8 cellular contexts compared by ENCODE assay signal in the genomic region with DNA sequence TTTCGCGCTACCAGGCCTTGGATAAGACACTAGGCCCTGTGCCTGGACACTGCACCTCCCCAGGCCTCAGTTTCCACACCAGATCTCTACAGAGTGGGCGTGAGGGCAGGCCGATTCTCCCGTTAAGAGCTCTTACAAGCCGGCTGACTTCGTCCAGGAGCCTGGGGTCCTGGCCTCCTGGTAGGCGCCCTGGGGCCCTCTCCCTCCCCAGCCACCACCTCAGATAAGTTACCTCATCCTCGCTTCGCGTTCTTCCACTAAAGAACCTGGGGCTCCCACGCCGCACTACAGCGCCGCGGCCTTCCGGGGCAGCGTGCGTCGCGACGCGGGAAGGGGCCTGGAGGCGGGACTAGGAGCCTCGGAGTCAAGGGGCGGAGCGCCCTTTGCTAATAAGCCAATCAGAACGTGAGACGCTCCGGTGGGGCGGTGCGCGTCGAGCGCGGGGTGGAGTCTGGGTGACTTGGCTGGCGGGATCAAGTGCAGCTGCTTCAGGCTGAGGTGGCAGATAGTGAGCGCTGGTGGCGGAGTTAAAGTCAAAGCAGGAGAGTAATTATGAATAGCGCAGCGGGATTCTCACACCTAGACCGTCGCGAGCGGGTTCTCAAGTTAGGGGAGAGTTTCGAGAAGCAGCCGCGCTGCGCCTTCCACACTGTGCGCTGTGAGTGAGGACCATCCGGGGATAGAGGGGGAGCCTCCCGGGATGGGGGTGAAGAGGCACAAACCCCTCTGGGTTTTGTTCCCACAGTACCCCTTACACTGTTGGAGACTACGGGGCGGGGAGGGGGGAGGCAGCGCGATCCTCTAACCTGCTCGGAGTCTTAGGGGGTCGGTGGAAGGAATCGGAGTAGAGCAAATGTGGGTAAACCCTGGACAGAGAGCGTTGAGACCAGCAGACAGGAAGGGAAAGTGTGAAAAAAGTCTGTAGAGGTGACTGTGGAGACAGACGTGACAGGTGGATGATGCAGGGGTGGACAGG. TPM values are rescaled to one million over a fixed set of nuclear protein-coding genes. Genes with fewer than 3 reads are reported as not detected.
DNase-seq lines count a peak whose midpoint lies in the region; ATAC-seq and TF ChIP-seq lines count a peak whose summit lies in the region.

EAF2 (plus strand) TSS at position 476 of the 976 bp plus-strand sequence; CDS start at position 553, 77 bp downstream.
A gene with protein sequence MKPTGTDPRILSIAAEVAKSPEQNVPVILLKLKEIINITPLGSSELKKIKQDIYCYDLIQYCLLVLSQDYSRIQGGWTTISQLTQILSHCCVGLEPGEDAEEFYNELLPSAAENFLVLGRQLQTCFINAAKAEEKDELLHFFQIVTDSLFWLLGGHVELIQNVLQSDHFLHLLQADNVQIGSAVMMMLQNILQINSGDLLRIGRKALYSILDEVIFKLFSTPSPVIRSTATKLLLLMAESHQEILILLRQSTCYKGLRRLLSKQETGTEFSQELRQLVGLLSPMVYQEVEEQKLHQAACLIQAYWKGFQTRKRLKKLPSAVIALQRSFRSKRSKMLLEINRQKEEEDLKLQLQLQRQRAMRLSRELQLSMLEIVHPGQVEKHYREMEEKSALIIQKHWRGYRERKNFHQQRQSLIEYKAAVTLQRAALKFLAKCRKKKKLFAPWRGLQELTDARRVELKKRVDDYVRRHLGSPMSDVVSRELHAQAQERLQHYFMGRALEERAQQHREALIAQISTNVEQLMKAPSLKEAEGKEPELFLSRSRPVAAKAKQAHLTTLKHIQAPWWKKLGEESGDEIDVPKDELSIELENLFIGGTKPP (minus strand): TSS at position 327 of the 976 bp plus-strand sequence. CDS start 6,100 bp downstream, outside the sequence.

- H3K4me3 Mint-ChIP-seq in effector memory CD8-positive, alpha-beta T cell: peak within 1 kb of the TSS; percentile 91 to 92
- peak within 1 kb of the TSS; percentile 99 for H3K4me3 Mint-ChIP-seq in memory B cell

- peaks cover 26 to 37% of the 10 kb centered on the region in 2 donors for H3K4me1 Mint-ChIP-seq in effector memory CD8-positive, alpha-beta T cell (ENCODE audit: low read depth in 2 of 2)
- H3K4me1 Mint-ChIP-seq in memory B cell: peaks cover 38% of the 10 kb centered on the region

- peak within 1 kb of the TSS; percentile 94 for H3K27ac Mint-ChIP-seq in effector memory CD8-positive, alpha-beta T cell
- peak within 1 kb of the TSS; percentile 92 for H3K27ac Mint-ChIP-seq in memory B cell

- no peaks in the 10 kb centered on the region for H3K27me3 Mint-ChIP-seq in effector memory CD8-positive, alpha-beta T cell
- H3K27me3 Mint-ChIP-seq in memory B cell: no peaks in the 10 kb centered on the region

- POLR2A ChIA-PET in activated CD8-positive, alpha-beta memory T cell treated with anti-CD3 and anti-CD28 coated beads for 36 hours (lab: Charles Lee): interaction anchor here (0.5 to 1.4 kb wide), 5 partner anchors 11 to 276 kb away, joined by 3 to 4 read pairs (median 3); no protein-coding TSS in a partner anchor

- H3K9me3 Mint-ChIP-seq in effector memory CD8-positive, alpha-beta T cell: no peaks in the 10 kb centered on the region
- H3K9me3 Mint-ChIP-seq in memory B cell: no peaks in the 10 kb centered on the region

- TF ChIP-seq CTCF in GM20000 (IDR thresholded peaks at IDR 0.05; ENCODE audit: extremely low read depth, missing control alignments): no peak

- CTCF ChIA-PET in activated CD8-positive, alpha-beta memory T cell treated with anti-CD3 and anti-CD28 coated beads for 36 hours (lab: Charles Lee): no interaction called here

- peaks cover 32% of the 10 kb centered on the region for H3K36me3 Mint-ChIP-seq in effector memory CD8-positive, alpha-beta T cell (ENCODE audit: insufficient read depth)
- H3K36me3 Mint-ChIP-seq in memory B cell: peaks cover 16% of the 10 kb centered on the region

- DNase-seq in COLO668 (lab: John Stamatoyannopoulos, UW; ENCODE audit: unreplicated experiment) (peak; percentile 93), GM20000 (ENCODE audit: low spot score) (peak; percentile 95), HT-29 (ENCODE audit: low spot score) (peak; percentile 99), NOMO-1 (lab: John Stamatoyannopoulos, UW; ENCODE audit: unreplicated experiment in 2 of 2) (peak; percentile 92 to 93), memory B cell (ENCODE audit: low spot score in 2 of 2) (peak; percentile 91 to 96)
- peak; percentile 94 to 98 (median 96) for DNase-seq in effector memory CD8-positive, alpha-beta T cell
- peak; percentile 80 for DNase-seq in stimulated activated CD8-positive, alpha-beta memory T cell treated with anti-CD3 and anti-CD28 coated beads, Interleukin-12 subunit alpha, Interleukin-12 subunit beta, amount 100 ng/mL, for 24 hours (ENCODE audit: extremely low read depth)

- ATAC-seq in effector memory CD8-positive, alpha-beta T cell (replicated peaks): peak; percentile 94
- ATAC-seq in memory B cell (ENCODE audit: low read depth): peak; percentile 96

RNA-seq across cellular contexts. Expression of gene EAF2, which starts in this region (rescaled TPM):
- total RNA-seq in HT-29 (2014; rRNA removed; shearing (Covaris generic)): 0.86 and 1.3 TPM in 2 replicates
- total RNA-seq in activated CD8-positive, alpha-beta memory T cell treated with anti-CD3 and anti-CD28 coated beads for 36 hours: 10 to 100 TPM; 10.3 to 11.2 TPM

RNA-seq across cellular contexts. Expression of the second gene that starts in this region (rescaled TPM):
- 15.0 and 17.0 TPM in 2 replicates for total RNA-seq in HT-29 (2014; rRNA removed; shearing (Covaris generic))
- 10 to 100 TPM; 28.4 to 31.6 TPM for total RNA-seq in activated CD8-positive, alpha-beta memory T cell treated with anti-CD3 and anti-CD28 coated beads for 36 hours

Comparison
In these comparisons a context has a peak if more than half of its experiments do, and no peak if none do; other contexts are left out.
1. Peak in every context shown above with its lines: DNase-seq and ATAC-seq.